Comparison of ENCODE assay signal across 2 cellular contexts in the genomic region with DNA sequence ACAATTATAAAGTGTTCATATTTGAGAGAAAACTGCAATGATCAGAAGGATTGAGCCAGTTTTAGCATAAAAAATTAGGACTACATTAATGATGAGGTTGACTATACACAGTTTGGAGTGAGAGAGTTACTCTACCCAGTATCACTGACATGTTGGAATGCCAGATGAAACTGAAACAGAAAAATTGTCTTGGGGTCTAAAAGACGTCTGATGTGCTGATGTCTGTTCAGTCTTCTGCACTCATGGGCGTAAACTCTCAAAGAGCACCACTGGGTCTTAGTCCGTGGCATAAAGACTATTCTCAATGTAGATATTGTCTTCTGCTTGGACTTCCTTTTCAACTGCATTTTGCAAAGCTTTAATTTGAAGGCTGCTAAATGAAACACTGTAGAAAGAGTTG.
TF ChIP-seq lines count a peak whose summit lies in the region.

No MANE protein-coding gene starts in this region.

TF ChIP-seq in GM12878, 131 proteins besides CTCF, POLR2A, EP300 and RAD21 (continued from another document):
- no peak for TF ChIP-seq SRF (IDR thresholded peaks at IDR 0.05; ENCODE audit: low read depth in 2 of 2, low read length in 2 of 2)
- TF ChIP-seq PKNOX1 (IDR thresholded peaks at IDR 0.05), result no peak
- no peak for TF ChIP-seq BCLAF1 (IDR thresholded peaks at IDR 0.05)
- no peak for TF ChIP-seq BACH1 (IDR thresholded peaks at IDR 0.05; ENCODE audit: borderline replicate concordance)
- TF ChIP-seq CEBPZ (IDR thresholded peaks at IDR 0.05; ENCODE audit: low read depth, low read length), result no peak
TF ChIP-seq in GM12878: peak in this region for 0.

TF ChIP-seq in WTC11, 78 proteins besides CTCF, POLR2A, EP300 and RAD21 (continued from another document):
- TF ChIP-seq FOXK1 (CRISPR knock-in tag; IDR thresholded peaks at IDR 0.05), result no peak
- no peak for TF ChIP-seq ZBTB43 (CRISPR knock-in tag; IDR thresholded peaks at IDR 0.05)
